In the genomic region with DNA sequence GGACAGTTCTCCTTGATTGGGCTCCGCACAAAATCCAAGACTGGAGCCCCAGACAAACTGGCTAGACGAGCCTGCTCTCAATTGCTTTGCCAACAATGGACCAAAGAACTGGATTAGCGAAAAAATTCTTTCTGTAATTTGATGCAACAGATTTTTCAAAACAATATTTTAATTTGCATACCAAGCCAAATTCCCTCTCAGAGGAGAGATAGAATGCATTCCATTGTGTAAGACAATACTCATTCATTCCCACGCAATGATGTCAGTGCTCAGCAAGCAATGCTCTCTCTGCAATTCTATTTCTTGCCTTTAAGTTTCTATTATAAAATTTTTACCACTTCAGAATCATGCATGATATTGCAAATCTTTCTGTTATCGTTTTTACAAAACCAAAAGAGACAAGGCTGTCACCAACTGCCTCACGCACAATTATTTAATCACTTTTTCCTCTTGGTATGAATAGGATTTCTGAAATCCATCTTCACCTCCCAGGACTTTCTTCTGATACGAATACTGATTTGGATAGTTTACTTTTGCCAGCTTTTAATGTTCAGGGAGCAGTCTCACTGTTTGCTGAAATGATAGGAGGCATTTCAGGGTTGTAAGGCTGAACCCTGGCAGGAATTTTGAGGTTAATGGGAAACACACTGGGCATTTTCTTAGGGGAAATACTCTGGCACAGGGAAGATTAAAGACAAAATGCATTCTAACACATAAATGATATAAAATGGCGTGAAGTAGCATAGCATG, we compare ENCODE assay signal across 12 cellular contexts. TPM values are rescaled to one million over a fixed set of nuclear protein-coding genes. Genes with fewer than 3 reads are reported as not detected.
DNase-seq lines count a peak whose midpoint lies in the region; ATAC-seq and TF ChIP-seq lines count a peak whose summit lies in the region.
"Had no signal": no experiment of that assay in that cellular context is flagged by ENCODE, and none has a peak within 500 bp of the region (broad histone marks: within the 10 kb centered on the region; RNA-seq: fewer than 3 reads in every experiment).

No MANE protein-coding gene starts in this region.

- intact Hi-C loops in left lung (cut with DNase I), result no loop called here
- intact Hi-C loops in adrenal gland (cut with DNase I), result no loop called here

- H3K27me3 ChIP-seq in hepatocyte, result no peaks in the 10 kb centered on the region
- H3K27me3 ChIP-seq in left lung, result no peaks in the 10 kb centered on the region
- H3K27me3 ChIP-seq in adrenal gland, result peaks cover 9% of the 10 kb centered on the region

- H3K9me2 ChIP-seq in hepatocyte (replicated peaks; ENCODE audit: insufficient read depth), result no peaks in the 10 kb centered on the region

- peak; percentile 5 for DNase-seq in HPDE6-E6E7 (ENCODE audit: extremely low spot score)
- DNase-seq in astrocyte of the hippocampus (ENCODE audit: low read depth, low spot score), result peak; percentile 69
- DNase-seq in hepatocyte (ENCODE audit: low spot score), result no peak
- DNase-seq in superior temporal gyrus (ENCODE audit: extremely low spot score), result peak; percentile 65
- DNase-seq in left lung, result no peak
- DNase-seq in activated CD4-positive, alpha-beta memory T cell treated with anti-CD3 and anti-CD28 coated beads, Interleukin-2, amount 10 ng/mL, durations not matched to agents 7 days and 5 days, result no peak
- DNase-seq in adrenal gland, result no peak
- DNase-seq: activated T-cell treated with anti-CD3 and anti-CD28 coated beads, Interleukin-2, amount 50 U/mL, for 48 hours; GDM1; NCI-H748 treated with DMSO at 0.1 percent for 48 hours; retina had no signal

- H2AFZ ChIP-seq in hepatocyte, result no peak overlapping the region

- WGBS in hepatocyte (ENCODE audit: low lambda C conversion rate, missing lambda C conversion rate), result 54% methylated on average over 8 of the region's 8 CpGs
- 57 to 78% (median 63%) methylated on average over 8 of the region's 8 CpGs for WGBS in adrenal gland, 4 donors

- CTCF ChIA-PET in activated CD4-positive, alpha-beta memory T cell treated with anti-CD3 and anti-CD28 coated beads, Interleukin-2, amount 10 ng/mL, durations not matched to agents 7 days and 5 days (lab: Charles Lee), result interaction anchor here (0.6 kb wide), 1 partner anchor 18 kb away, joined by 3 read pairs; no protein-coding TSS in a partner anchor

- H3K36me3 ChIP-seq in hepatocyte (replicated peaks; ENCODE audit: insufficient read depth, low read depth) (no peaks in the 10 kb centered on the region), left lung (no peaks in the 10 kb centered on the region), adrenal gland (replicated peaks in 1 of 2) (no peaks in the 10 kb centered on the region)

- no peak overlapping the region for H3K4me3 Mint-ChIP-seq in activated CD4-positive, alpha-beta memory T cell treated with anti-CD3 and anti-CD28 coated beads, Interleukin-2, amount 10 ng/mL, durations not matched to agents 7 days and 5 days

- H3K4me3 ChIP-seq in hepatocyte, result no peak overlapping the region
- H3K4me3 ChIP-seq in left lung, result no peak overlapping the region
- H3K4me3 ChIP-seq in adrenal gland, result no peak overlapping the region
- H3K4me3 ChIP-seq: K562 had no signal

- TF ChIP-seq CTCF in hepatocyte (IDR thresholded peaks at IDR 0.05; ENCODE audit: poor library complexity), result no peak
- TF ChIP-seq CTCF in left lung (IDR thresholded peaks at IDR 0.05), result no peak
- TF ChIP-seq CTCF in adrenal gland (IDR thresholded peaks at IDR 0.05), result no peak

- peak overlapping the region; percentile 33 for H3K27ac ChIP-seq in hepatocyte
- no peak overlapping the region for H3K27ac ChIP-seq in left lung
- H3K27ac ChIP-seq in adrenal gland, result no peak overlapping the region

- H3K27me3 Mint-ChIP-seq in activated CD4-positive, alpha-beta memory T cell treated with anti-CD3 and anti-CD28 coated beads, Interleukin-2, amount 10 ng/mL, durations not matched to agents 7 days and 5 days, result no peaks in the 10 kb centered on the region

- no peaks in the 10 kb centered on the region for H3K9me3 Mint-ChIP-seq in activated CD4-positive, alpha-beta memory T cell treated with anti-CD3 and anti-CD28 coated beads, Interleukin-2, amount 10 ng/mL, durations not matched to agents 7 days and 5 days

- H3K36me3 Mint-ChIP-seq in activated CD4-positive, alpha-beta memory T cell treated with anti-CD3 and anti-CD28 coated beads, Interleukin-2, amount 10 ng/mL, durations not matched to agents 7 days and 5 days (ENCODE audit: low read depth), result no peaks in the 10 kb centered on the region

- POLR2A ChIA-PET in activated CD4-positive, alpha-beta memory T cell treated with anti-CD3 and anti-CD28 coated beads, Interleukin-2, amount 10 ng/mL, durations not matched to agents 7 days and 5 days (lab: Charles Lee), result no interaction called here

- H3K4me1 ChIP-seq in hepatocyte (ENCODE audit: insufficient read depth), result no peaks in the 10 kb centered on the region
- no peaks in the 10 kb centered on the region for H3K4me1 ChIP-seq in left lung
- H3K4me1 ChIP-seq in adrenal gland (replicated peaks in 1 of 2), result no peaks in the 10 kb centered on the region

- ATAC-seq in left lung, result no peak
- ATAC-seq: K562 had no signal

- no peak for TF ChIP-seq POLR2A in adrenal gland (IDR thresholded peaks at IDR 0.05)

- no peaks in the 10 kb centered on the region for H3K9me3 ChIP-seq in hepatocyte (ENCODE audit: low read depth)
- H3K9me3 ChIP-seq in left lung, result no peaks in the 10 kb centered on the region
- no peaks in the 10 kb centered on the region for H3K9me3 ChIP-seq in adrenal gland (replicated peaks in 1 of 3)

- no peak overlapping the region for H3K27ac Mint-ChIP-seq in activated CD4-positive, alpha-beta memory T cell treated with anti-CD3 and anti-CD28 coated beads, Interleukin-2, amount 10 ng/mL, durations not matched to agents 7 days and 5 days

- H3K4me2 ChIP-seq in hepatocyte, result no peak overlapping the region

- no peaks in the 10 kb centered on the region for H4K20me1 ChIP-seq in hepatocyte (ENCODE audit: insufficient read depth, poor library complexity, severe bottlenecking)

- H3K79me2 ChIP-seq in hepatocyte, result no peaks in the 10 kb centered on the region

- no peaks in the 10 kb centered on the region for H3K4me1 Mint-ChIP-seq in activated CD4-positive, alpha-beta memory T cell treated with anti-CD3 and anti-CD28 coated beads, Interleukin-2, amount 10 ng/mL, durations not matched to agents 7 days and 5 days

RNA-seq across cellular contexts. Expression of a gene that starts 46.1 kb away (rescaled TPM):
- total RNA-seq in hepatocyte, result 20.3 and 21.5 TPM in 2 replicates
- polyA plus RNA-seq in hepatocyte, result 36.8 and 40.0 TPM in 2 replicates
- 10 to 100 TPM; 18.9 to 20.8 TPM for total RNA-seq in left lung
- total RNA-seq in activated CD4-positive, alpha-beta memory T cell treated with anti-CD3 and anti-CD28 coated beads, Interleukin-2, amount 10 ng/mL, durations not matched to agents 7 days and 5 days, result 10 to 100 TPM; 18.7 to 20.8 TPM
- 10 to 100 TPM in 7 of 8 donors, 1 to 10 TPM in 1; 8.4 to 35.6 (median 21.0) TPM for total RNA-seq in adrenal gland
- 10 to 100 TPM in 1 of 3 donors, 1 to 10 TPM in 2; 7.1 to 47.0 (median 7.3) TPM for polyA plus RNA-seq in adrenal gland

Comparison
In these comparisons a context has a peak if more than half of its experiments do, and no peak if none do; other contexts are left out.
1. DNase-seq: peak in HPDE6-E6E7 (single experiment), astrocyte of the hippocampus (single experiment) and superior temporal gyrus (single experiment); none in hepatocyte (single experiment), left lung (0 of 2), activated CD4-positive, alpha-beta memory T cell treated with anti-CD3 and anti-CD28 coated beads, Interleukin-2, amount 10 ng/mL, durations not matched to agents 7 days and 5 days (single experiment) and adrenal gland (0 of 7).